In genomic region chr5:135930029-135930948, GRCh38 we compare ENCODE assay signal across 1 cellular context.
A peak's percentile ranks its signal among the peaks of the same experiment; 100 is the strongest.
TF ChIP-seq lines count a peak whose summit lies in the region.

No MANE protein-coding gene starts in this region.

TF ChIP-seq in HepG2, 621 proteins besides CTCF, POLR2A, EP300 and RAD21 (continued from another document and continues in another):
- TF ChIP-seq ZNF18 (CRISPR knock-in tag; IDR thresholded peaks at IDR 0.05; ENCODE audit: insufficient replicate concordance) (no peak), ZBTB8A (CRISPR knock-in tag; IDR thresholded peaks at IDR 0.05; ENCODE audit: borderline replicate concordance, low read depth) (no peak), DPF2 (CRISPR knock-in tag; IDR thresholded peaks at IDR 0.05; ENCODE audit: borderline replicate concordance, low read depth) (no peak), ZNF33B (CRISPR knock-in tag; IDR thresholded peaks at IDR 0.05) (peak; percentile 35; the same call in 1 of the 2 replicates), MEIS2 (CRISPR knock-in tag; IDR thresholded peaks at IDR 0.05) (no peak; the same call in 1 of the 2 replicates), KDM4B (CRISPR knock-in tag; IDR thresholded peaks at IDR 0.05) (no peak), TIGD3 (CRISPR knock-in tag; IDR thresholded peaks at IDR 0.05; ENCODE audit: borderline replicate concordance) (no peak), ISX (CRISPR knock-in tag; conservative IDR thresholded peaks at IDR 0.05) (no peak), ZZZ3 (CRISPR knock-in tag; IDR thresholded peaks at IDR 0.05; ENCODE audit: borderline replicate concordance) (no peak), KAT8 (CRISPR knock-in tag; IDR thresholded peaks at IDR 0.05) (no peak), ZNF841 (CRISPR knock-in tag; IDR thresholded peaks at IDR 0.05; ENCODE audit: borderline replicate concordance) (no peak), ZFP36L1 (CRISPR knock-in tag; IDR thresholded peaks at IDR 0.05) (no peak), TRIM22 (IDR thresholded peaks at IDR 0.05) (no peak), ZNF576 (CRISPR knock-in tag; IDR thresholded peaks at IDR 0.05) (no peak), ZBTB40 (IDR thresholded peaks at IDR 0.05) (no peak), ZBTB40 (CRISPR knock-in tag; IDR thresholded peaks at IDR 0.05) (peak; percentile 57; the same call in 1 of the 2 replicates), TFDP2 (CRISPR knock-in tag; IDR thresholded peaks at IDR 0.05) (peak; percentile 53), ZNF136 (CRISPR knock-in tag; IDR thresholded peaks at IDR 0.05; ENCODE audit: low read depth) (no peak), SETDB1 (CRISPR knock-in tag; IDR thresholded peaks at IDR 0.05; ENCODE audit: borderline replicate concordance) (no peak), IKZF5 (CRISPR knock-in tag; IDR thresholded peaks at IDR 0.05) (no peak), ZNF670 (CRISPR knock-in tag; IDR thresholded peaks at IDR 0.05; ENCODE audit: borderline replicate concordance) (no peak), ZNF720 (CRISPR knock-in tag; IDR thresholded peaks at IDR 0.05) (no peak), BRD4 (CRISPR knock-in tag; IDR thresholded peaks at IDR 0.05) (no peak; the same call in 1 of the 2 replicates), ZNF432 (CRISPR knock-in tag; IDR thresholded peaks at IDR 0.05; ENCODE audit: borderline replicate concordance) (no peak), FOXK2 (IDR thresholded peaks at IDR 0.05) (no peak), PAWR (CRISPR knock-in tag; IDR thresholded peaks at IDR 0.05; ENCODE audit: borderline replicate concordance) (no peak), MED8 (CRISPR knock-in tag; IDR thresholded peaks at IDR 0.05; ENCODE audit: insufficient replicate concordance) (no peak), SCMH1 (CRISPR knock-in tag; IDR thresholded peaks at IDR 0.05; ENCODE audit: borderline replicate concordance) (no peak), ISL2 (CRISPR knock-in tag; IDR thresholded peaks at IDR 0.05) (no peak), JARID2 (CRISPR knock-in tag; IDR thresholded peaks at IDR 0.05; ENCODE audit: insufficient replicate concordance) (no peak), GTF3A (CRISPR knock-in tag; conservative IDR thresholded peaks at IDR 0.05) (no peak), ZNF839 (CRISPR knock-in tag; IDR thresholded peaks at IDR 0.05; ENCODE audit: borderline replicate concordance) (0 out of 2 replicates have a peak, but pooled peaks have one; percentile 44), SUZ12 (IDR thresholded peaks at IDR 0.05; ENCODE audit: low read depth, low read length) (no peak), SRSF1 (optimal IDR thresholded peaks at IDR 0.05; ENCODE audit: low read depth, low read length) (no peak), CHCHD3 (CRISPR knock-in tag; IDR thresholded peaks at IDR 0.05) (no peak), GMEB1 (CRISPR knock-in tag; IDR thresholded peaks at IDR 0.05; ENCODE audit: borderline replicate concordance) (no peak), HMGXB4 (CRISPR knock-in tag; IDR thresholded peaks at IDR 0.05; ENCODE audit: borderline replicate concordance in 1 of 2, low read depth in 1 of 2) (peak in 1 of 2 experiments; percentile 55; a peak in 3 of 4 replicates), ZNF615 (CRISPR knock-in tag; IDR thresholded peaks at IDR 0.05; ENCODE audit: borderline replicate concordance) (no peak), ZNF709 (CRISPR knock-in tag; IDR thresholded peaks at IDR 0.05) (no peak; the same call in 1 of the 2 replicates), ZNF331 (CRISPR knock-in tag; IDR thresholded peaks at IDR 0.05) (peak; percentile 41), ELF1 (CRISPR knock-in tag; IDR thresholded peaks at IDR 0.05) (peak; percentile 34), ZNF564 (CRISPR knock-in tag; IDR thresholded peaks at IDR 0.05) (peak; percentile 74; the same call in 1 of the 2 replicates), TCF7 (IDR thresholded peaks at IDR 0.05; ENCODE audit: low read depth) (no peak), ZNF703 (CRISPR knock-in tag; IDR thresholded peaks at IDR 0.05; ENCODE audit: borderline replicate concordance) (no peak), NFATC3 (CRISPR knock-in tag; IDR thresholded peaks at IDR 0.05) (no peak), MZF1 (CRISPR knock-in tag; IDR thresholded peaks at IDR 0.05; ENCODE audit: borderline replicate concordance) (no peak), FIP1L1 (IDR thresholded peaks at IDR 0.05; ENCODE audit: borderline replicate concordance, insufficient read depth, low read depth, low read length) (no peak), ZBTB1 (CRISPR knock-in tag; IDR thresholded peaks at IDR 0.05; ENCODE audit: borderline replicate concordance) (no peak), ELF3 (CRISPR knock-in tag; IDR thresholded peaks at IDR 0.05) (0 out of 2 replicates have a peak, but pooled peaks have one; percentile 17)
